In genomic region chr2:3079959-3080948, GRCh38 we compare ENCODE assay signal across 30 cellular contexts.
"Had no signal": no experiment of that assay in that cellular context is flagged by ENCODE, and none has a peak within 500 bp of the region (broad histone marks: within the 10 kb centered on the region; RNA-seq: fewer than 3 reads in every experiment).

No MANE protein-coding gene starts in this region.

- H3K4me1 ChIP-seq: adrenal gland had no signal

- H3K9me3 ChIP-seq: adrenal gland had no signal

- H3K4me1 Mint-ChIP-seq: activated naive CD8-positive, alpha-beta T cell treated with anti-CD3 and anti-CD28 coated beads, Interleukin-2, amount 10 ng/mL, durations not matched to agents 7 days and 5 days had no signal

- H3K4me3 Mint-ChIP-seq: activated CD8-positive, alpha-beta T cell treated with anti-CD3 and anti-CD28 coated beads for 36 hours; activated naive CD8-positive, alpha-beta T cell treated with anti-CD3 and anti-CD28 coated beads, Interleukin-2, amount 10 ng/mL, durations not matched to agents 7 days and 5 days; activated T-cell treated with anti-CD3 and anti-CD28 coated beads, Interleukin-2, amount 50 U/mL, for 72 hours; T-helper 2 cell treated with Interferon-gamma antibody and Interleukin-4, amounts not matched to agents 5 μg/mL and 100 μg/mL, for 36 hours had no signal

- H3K9me3 Mint-ChIP-seq: activated T-helper 2 cell treated with anti-CD3 and anti-CD28 coated beads, Interferon-gamma antibody, Interleukin-2, Interleukin-4, amounts not matched to agents 10 μg/mL and 5 μg/mL and 100 μg/mL, durations not matched to agents 14 hours and 24 hours and 36 hours; T-helper 2 cell treated with Interferon-gamma antibody and Interleukin-4, amounts not matched to agents 5 μg/mL and 100 μg/mL, for 36 hours had no signal

- ATAC-seq: activated CD4-positive, CD25-positive, alpha-beta regulatory T cell treated with anti-CD3 and anti-CD28 coated beads, Interleukin-2, amount 50 U/mL, for 24 hours; activated CD8-positive, alpha-beta T cell treated with anti-CD3 and anti-CD28 coated beads for 36 hours; activated T-cell treated with anti-CD3 and anti-CD28 coated beads, Interleukin-2, amount 50 U/mL, for 72 hours; Panc1; Right ventricle myocardium inferior had no signal

- H3K4me2 ChIP-seq: KMS-11 had no signal

- H3K9ac ChIP-seq: KMS-11 had no signal

- H3K27me3 ChIP-seq: adrenal gland had no signal

- H3K36me3 Mint-ChIP-seq: activated naive CD8-positive, alpha-beta T cell treated with anti-CD3 and anti-CD28 coated beads, Interleukin-2, amount 10 ng/mL, durations not matched to agents 7 days and 5 days had no signal

- DNase-seq: activated CD4-positive, alpha-beta T cell treated with anti-CD3 and anti-CD28 coated beads for 4 hours; activated CD8-positive, alpha-beta memory T cell treated with anti-CD3 and anti-CD28 coated beads, Interleukin-2, amount 50 U/mL, for 4 hours; activated CD8-positive, alpha-beta T cell treated with anti-CD3 and anti-CD28 coated beads for 36 hours; activated gamma-delta T cell treated with Interleukin-2 at 50 U/mL for 16 hours; activated naive CD4-positive, alpha-beta T cell treated with anti-CD3 and anti-CD28 coated beads, Interleukin-2, amount 50 U/mL, for 16 hours; activated naive CD8-positive, alpha-beta T cell treated with anti-CD3 and anti-CD28 coated beads, Interleukin-2, amount 10 ng/mL, durations not matched to agents 7 days and 5 days; activated T-cell treated with anti-CD3 and anti-CD28 coated beads, Interleukin-2, amount 50 U/mL, for 72 hours; adrenal gland; anterior cingulate cortex; MV-4-11; NCI-H1092 treated with DMSO at 0.1 percent for 48 hours; NCI-H1417 treated with DMSO at 0.1 percent for 48 hours; NCI-H1694; NCI-H2029; NCI-H2107; NCI-H2171 treated with DMSO at 0.1 percent for 48 hours; NCI-H226; NCI-H510A; NCI-H526 treated with DMSO at 0.1 percent for 48 hours; NK-92 treated with Interleukin-12 subunit alpha and Interleukin-12 subunit beta, amount 100 ng/mL, for 24 hours; OCI-M1; RPMI8226; SW 1271 had no signal

- H3K4me3 ChIP-seq: adrenal gland, SK-N-MC had no signal

- H3K27ac ChIP-seq: adrenal gland, KMS-11, SK-N-MC had no signal

- H3K27ac Mint-ChIP-seq: activated CD8-positive, alpha-beta T cell treated with anti-CD3 and anti-CD28 coated beads for 36 hours; activated naive CD8-positive, alpha-beta T cell treated with anti-CD3 and anti-CD28 coated beads, Interleukin-2, amount 10 ng/mL, durations not matched to agents 7 days and 5 days; activated T-cell treated with anti-CD3 and anti-CD28 coated beads, Interleukin-2, amount 50 U/mL, for 72 hours; activated T-helper 2 cell treated with anti-CD3 and anti-CD28 coated beads, Interferon-gamma antibody, Interleukin-2, Interleukin-4, amounts not matched to agents 10 μg/mL and 5 μg/mL and 100 μg/mL, durations not matched to agents 14 hours and 24 hours and 36 hours; T-helper 2 cell treated with Interferon-gamma antibody and Interleukin-4, amounts not matched to agents 5 μg/mL and 100 μg/mL, for 36 hours had no signal

- H3K36me3 ChIP-seq: adrenal gland had no signal
